Comparison of ENCODE assay signal across 8 cellular contexts in the genomic region with DNA sequence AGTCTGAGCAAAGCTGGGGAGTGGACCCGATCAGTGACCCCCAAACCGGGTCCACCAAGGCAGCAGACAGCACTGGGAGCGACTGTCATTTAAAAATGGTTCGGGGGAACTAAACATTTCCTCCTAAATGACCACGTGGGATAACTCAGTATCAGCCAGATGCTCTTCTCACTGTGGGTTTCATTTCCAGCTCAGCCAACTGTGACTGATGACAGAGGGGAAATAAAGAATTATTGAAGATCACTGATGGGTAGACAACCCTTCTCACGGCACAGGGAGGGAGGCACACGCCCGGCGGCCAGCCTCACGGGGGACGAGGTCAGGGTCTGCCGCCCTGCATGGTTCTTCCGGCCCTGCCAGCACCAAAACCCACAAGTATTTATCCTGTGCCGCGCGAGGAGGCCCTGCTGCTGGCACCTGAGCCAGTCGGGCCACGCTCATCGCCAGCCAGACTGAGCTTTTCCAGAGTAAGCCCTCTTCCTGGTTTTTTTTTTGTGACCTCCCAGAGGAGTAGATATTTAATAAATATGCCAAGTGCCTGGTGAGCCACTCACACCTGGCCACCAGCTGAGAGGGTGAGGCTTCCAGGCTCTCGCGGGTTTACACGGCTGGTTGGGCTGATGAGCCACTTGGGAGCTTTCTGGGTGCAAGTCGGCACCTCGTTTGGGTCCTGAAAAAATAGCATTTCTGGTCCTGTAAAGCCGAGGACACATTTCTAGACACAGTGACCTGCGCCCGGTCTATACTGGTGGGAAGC. TPM values are rescaled to one million over a fixed set of nuclear protein-coding genes. Genes with fewer than 3 reads are reported as not detected.
DNase-seq lines count a peak whose midpoint lies in the region; ATAC-seq and TF ChIP-seq lines count a peak whose summit lies in the region.

No MANE protein-coding gene starts in this region.

- H3K27ac ChIP-seq in coronary artery (no peak overlapping the region), H9 (ENCODE audit: insufficient read length, low read depth, low read length) (no peak overlapping the region)

- H2AK5ac ChIP-seq in H9 (ENCODE audit: insufficient read length, low read length), result no peak overlapping the region

- H3K79me2 ChIP-seq in H9 (ENCODE audit: insufficient read depth, low read length), result no peaks in the 10 kb centered on the region

- no peaks in the 10 kb centered on the region for H4K20me1 ChIP-seq in H9 (ENCODE audit: control insufficient read depth, insufficient read depth, insufficient read length)

- no peak overlapping the region for H3K23ac ChIP-seq in H9 (ENCODE audit: insufficient read length, low read depth, low read length)

- H3K56ac ChIP-seq in H9 (ENCODE audit: insufficient read length, low read depth, low read length), result no peak overlapping the region

- no peaks in the 10 kb centered on the region for H3K9me3 ChIP-seq in H9 (ENCODE audit: control insufficient read depth, low read depth, low read length)

- no peaks in the 10 kb centered on the region for H3K79me1 ChIP-seq in H9 (ENCODE audit: insufficient read depth, low read depth, low read length, poor library complexity, severe bottlenecking)

- TF ChIP-seq CTCF in brain (conservative IDR thresholded peaks at IDR 0.05) (no peak), coronary artery (IDR thresholded peaks at IDR 0.05) (no peak), H9 (conservative IDR thresholded peaks at IDR 0.05) (no peak)

- H3K4me2 ChIP-seq in H9 (ENCODE audit: insufficient read depth, insufficient read length, low read length), result no peak overlapping the region

- H3K36me3 Mint-ChIP-seq in brain (no peaks in the 10 kb centered on the region), H9 (ENCODE audit: insufficient read depth in 1 of 3, low read depth in 3 of 3) (peaks cover 0 to 7% (median 0%) of the 10 kb centered on the region in 3 experiments; a peak in 1 of 7 replicates)

- no peaks in the 10 kb centered on the region for H3K23me2 ChIP-seq in H9 (ENCODE audit: insufficient read length, low read depth, low read length, poor library complexity, severe bottlenecking)

- H3K27me3 Mint-ChIP-seq in brain (peaks cover 15% of the 10 kb centered on the region), H9 (ENCODE audit: low read depth) (peaks cover 19% of the 10 kb centered on the region)

- H3K18ac ChIP-seq in H9 (ENCODE audit: insufficient read length, low read depth, low read length), result no peak overlapping the region

- ATAC-seq in GM19468 (IDR thresholded peaks at IDR 0.05; ENCODE audit: extremely low read depth, unreplicated experiment), result peak; percentile 44

- no peaks in the 10 kb centered on the region; the same call in 1 of the 2 replicates for H3K4me1 ChIP-seq in H9 (ENCODE audit: insufficient read depth, low read length)

- H2BK5ac ChIP-seq in H9 (ENCODE audit: insufficient read length, low read length), result no peak overlapping the region

- no peak overlapping the region for H3K9ac ChIP-seq in H9 (ENCODE audit: extremely low read depth, insufficient read length, low read length)

- no peak overlapping the region for H3K4me3 ChIP-seq in coronary artery

- peaks cover 0 to 5% (median 0%) of the 10 kb centered on the region in 5 experiments for H3K9me3 Mint-ChIP-seq in brain
- no peaks in the 10 kb centered on the region for H3K9me3 Mint-ChIP-seq in H9

- H3K4me1 Mint-ChIP-seq in brain (peaks cover 36% of the 10 kb centered on the region), H9 (peaks cover 27 to 28% of the 10 kb centered on the region in 2 experiments)

- H2BK15ac ChIP-seq in H9 (ENCODE audit: low read depth, low read length), result no peak overlapping the region

- H2BK20ac ChIP-seq in H9 (ENCODE audit: low read depth, low read length, poor library complexity, severe bottlenecking), result no peak overlapping the region

- no peak overlapping the region for H2BK120ac ChIP-seq in H9 (ENCODE audit: low read depth, low read length, poor library complexity, severe bottlenecking)

- no peak overlapping the region for H4K5ac ChIP-seq in H9 (ENCODE audit: insufficient read length, low read depth, low read length)

- H3K4ac ChIP-seq in H9 (ENCODE audit: low read depth, low read length), result no peak overlapping the region

- no peak overlapping the region for H2AFZ ChIP-seq in H9 (ENCODE audit: low read length)

- H2BK12ac ChIP-seq in H9 (ENCODE audit: insufficient read length, low read depth, low read length), result no peak overlapping the region

- H3K4me3 Mint-ChIP-seq in brain (peak overlapping the region in 1 of 5 experiments; percentile 40), H9 (no peak overlapping the region; a peak in 1 of 5 replicates)

- H3K27ac Mint-ChIP-seq in brain (peak overlapping the region in 3 of 5 experiments; percentile 71 to 86 (median 83)), H9 (peak overlapping the region in 1 of 3 experiments; percentile 48; a peak in 1 of 7 replicates)

- no peak overlapping the region for H3T11ph ChIP-seq in H9 (ENCODE audit: low read length)

- no peak overlapping the region; the same call in 1 of the 2 replicates for H3K14ac ChIP-seq in H9 (ENCODE audit: insufficient read depth, low read length)

- no peak overlapping the region for H4K91ac ChIP-seq in H9 (ENCODE audit: insufficient read length, low read depth, low read length)

- H4K8ac ChIP-seq in H9 (replicated peaks; ENCODE audit: insufficient read length, low read depth, low read length), result no peak overlapping the region

- H3K27me3 ChIP-seq in H9 (ENCODE audit: insufficient read depth, low read length), result no peaks in the 10 kb centered on the region; the same call in 1 of the 2 replicates

- DNase-seq in Daoy (ENCODE audit: low read depth) (peak; percentile 44), NCI-H1417 treated with DMSO at 0.1 percent for 48 hours (lab: John Stamatoyannopoulos, UW) (peak; percentile 19), dedifferentiated amniotic fluid mesenchymal stem cell (ENCODE audit: extremely low spot score) (no peak), coronary artery (ENCODE audit: low spot score) (no peak), H9 (no peak)
- DNase-seq in activated CD8-positive, alpha-beta memory T cell treated with anti-CD3 and anti-CD28 coated beads, Interleukin-2, amount 50 U/mL, for 4 hours, result no peak

- no CpG with 5 or more reads among the region's 27 CpGs for WGBS in H9 (ENCODE audit: extremely low coverage, insufficient read length, low lambda C conversion rate)

RNA-seq across cellular contexts. Expression of a gene that starts 6.2 kb away (rescaled TPM):
- 1.3 and 1.8 TPM in 2 replicates for total RNA-seq in Daoy (2014; rRNA removed; shearing (Covaris generic))
- polyA plus RNA-seq in brain (ENCODE audit: insufficient read depth, low read depth, low replicate concordance), result 9.3 TPM
- total RNA-seq in H9 (2021), result 8.8 and 9.2 TPM in 2 replicates

RNA-seq across cellular contexts. Expression of a gene that starts 54.8 kb away (rescaled TPM):
- total RNA-seq in Daoy (2014; rRNA removed; shearing (Covaris generic)), result 0.23 and 0.77 TPM in 2 replicates
- polyA plus RNA-seq in brain (ENCODE audit: insufficient read depth, low read depth, low replicate concordance), result 6.5 TPM
- total RNA-seq in H9 (2021), result 0.15 and 0.29 TPM in 2 replicates

Comparison
In these comparisons a context has a peak if more than half of its experiments do, and no peak if none do; other contexts are left out.
1. DNase-seq: peak in Daoy (single experiment) and NCI-H1417 treated with DMSO at 0.1 percent for 48 hours (single experiment); none in dedifferentiated amniotic fluid mesenchymal stem cell (single experiment), activated CD8-positive, alpha-beta memory T cell treated with anti-CD3 and anti-CD28 coated beads, Interleukin-2, amount 50 U/mL, for 4 hours (single experiment), coronary artery (single experiment) and H9 (single experiment).